Comparison of ENCODE assay signal across 1 cellular context in genomic region chr3:197521277-197522182, GRCh38.
TF ChIP-seq lines count a peak whose summit lies in the region.

No MANE protein-coding gene starts in this region.

TF ChIP-seq in HepG2, 621 proteins besides CTCF, POLR2A, EP300 and RAD21 (continued from another document):
- TF ChIP-seq CENPBD1 (CRISPR knock-in tag; IDR thresholded peaks at IDR 0.05; ENCODE audit: borderline replicate concordance, low read depth) (0 out of 2 replicates have a peak, but pooled peaks have one; percentile 63), NPAS2 (CRISPR knock-in tag; IDR thresholded peaks at IDR 0.05; ENCODE audit: borderline replicate concordance) (no peak), ZNF572 (CRISPR knock-in tag; IDR thresholded peaks at IDR 0.05) (no peak), TBL1XR1 (IDR thresholded peaks at IDR 0.05; ENCODE audit: borderline replicate concordance, low read length, partially characterized antibody) (no peak), ZNF235 (CRISPR knock-in tag; IDR thresholded peaks at IDR 0.05; ENCODE audit: borderline replicate concordance) (no peak), NONO (IDR thresholded peaks at IDR 0.05) (no peak), NONO (CRISPR knock-in tag; conservative IDR thresholded peaks at IDR 0.05) (peak; percentile 25; the same call in 1 of the 2 replicates), GMEB1 (CRISPR knock-in tag; IDR thresholded peaks at IDR 0.05; ENCODE audit: borderline replicate concordance) (no peak), BCL6 (CRISPR knock-in tag; IDR thresholded peaks at IDR 0.05) (0 out of 2 replicates have a peak, but pooled peaks have one; percentile 1)
- TF ChIP-seq, protein P1, sequence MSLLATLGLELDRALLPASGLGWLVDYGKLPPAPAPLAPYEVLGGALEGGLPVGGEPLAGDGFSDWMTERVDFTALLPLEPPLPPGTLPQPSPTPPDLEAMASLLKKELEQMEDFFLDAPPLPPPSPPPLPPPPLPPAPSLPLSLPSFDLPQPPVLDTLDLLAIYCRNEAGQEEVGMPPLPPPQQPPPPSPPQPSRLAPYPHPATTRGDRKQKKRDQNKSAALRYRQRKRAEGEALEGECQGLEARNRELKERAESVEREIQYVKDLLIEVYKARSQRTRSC (CRISPR knock-in tag; IDR thresholded peaks at IDR 0.05; ENCODE audit: low read depth): no peak
- TF ChIP-seq, protein P2, sequence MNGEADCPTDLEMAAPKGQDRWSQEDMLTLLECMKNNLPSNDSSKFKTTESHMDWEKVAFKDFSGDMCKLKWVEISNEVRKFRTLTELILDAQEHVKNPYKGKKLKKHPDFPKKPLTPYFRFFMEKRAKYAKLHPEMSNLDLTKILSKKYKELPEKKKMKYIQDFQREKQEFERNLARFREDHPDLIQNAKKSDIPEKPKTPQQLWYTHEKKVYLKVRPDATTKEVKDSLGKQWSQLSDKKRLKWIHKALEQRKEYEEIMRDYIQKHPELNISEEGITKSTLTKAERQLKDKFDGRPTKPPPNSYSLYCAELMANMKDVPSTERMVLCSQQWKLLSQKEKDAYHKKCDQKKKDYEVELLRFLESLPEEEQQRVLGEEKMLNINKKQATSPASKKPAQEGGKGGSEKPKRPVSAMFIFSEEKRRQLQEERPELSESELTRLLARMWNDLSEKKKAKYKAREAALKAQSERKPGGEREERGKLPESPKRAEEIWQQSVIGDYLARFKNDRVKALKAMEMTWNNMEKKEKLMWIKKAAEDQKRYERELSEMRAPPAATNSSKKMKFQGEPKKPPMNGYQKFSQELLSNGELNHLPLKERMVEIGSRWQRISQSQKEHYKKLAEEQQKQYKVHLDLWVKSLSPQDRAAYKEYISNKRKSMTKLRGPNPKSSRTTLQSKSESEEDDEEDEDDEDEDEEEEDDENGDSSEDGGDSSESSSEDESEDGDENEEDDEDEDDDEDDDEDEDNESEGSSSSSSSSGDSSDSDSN (CRISPR knock-in tag; IDR thresholded peaks at IDR 0.05): 0 out of 2 replicates have a peak, but pooled peaks have one; percentile 4
